ENCODE assay signal across 8 cellular contexts in the genomic region with DNA sequence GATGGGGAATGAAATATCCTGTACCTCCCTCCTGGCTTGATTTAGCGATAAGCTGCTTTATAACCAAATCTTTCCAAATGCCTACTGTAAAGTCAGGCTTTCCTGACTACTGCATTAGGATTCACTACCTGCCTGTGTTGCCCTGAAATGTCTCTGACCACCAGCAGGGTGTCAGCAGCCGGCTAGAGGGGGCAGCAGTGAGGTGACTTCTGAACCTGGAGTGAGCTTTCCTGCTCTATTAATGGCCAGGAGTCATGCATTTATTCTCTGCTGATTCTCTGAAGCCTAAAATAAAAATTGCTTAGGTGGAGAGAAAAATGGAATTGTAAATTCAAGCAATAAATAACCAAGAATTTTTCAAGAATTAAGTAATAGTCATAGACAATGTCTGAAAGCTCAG. TPM values are rescaled to one million over a fixed set of nuclear protein-coding genes. Genes with fewer than 3 reads are reported as not detected.
DNase-seq lines count a peak whose midpoint lies in the region; ATAC-seq, FAIRE-seq and TF ChIP-seq lines count a peak whose summit lies in the region.

No MANE protein-coding gene starts in this region.

- H3K27me3 ChIP-seq in HepG2 (ENCODE audit: control insufficient read depth in 1 of 2, insufficient read depth in 2 of 2, low read length in 2 of 2) = peaks cover 6 to 48% of the 10 kb centered on the region in 2 experiments; a peak in 4 of 5 replicates

- H3K36me3 ChIP-seq in HepG2 (replicated peaks in 1 of 2; ENCODE audit: control insufficient read depth in 1 of 2, insufficient read depth in 2 of 2, low read length in 2 of 2) = no peaks in the 10 kb centered on the region

- H3K27ac ChIP-seq in HepG2 (ENCODE audit: extremely low read length, insufficient read depth, low read length) = no peak overlapping the region

- H4K20me1 ChIP-seq in HepG2 (ENCODE audit: insufficient read depth, low read length) = no peaks in the 10 kb centered on the region

- intact Hi-C loops in activated CD4-positive, alpha-beta T cell treated with anti-CD3 and anti-CD28 coated beads, Interleukin-2, amount 10 ng/mL, durations not matched to agents 24 days and 14 days (cut with micrococcal nuclease) = no loop called here
- intact Hi-C loops in HepG2 (cut with micrococcal nuclease; ENCODE audit: unreplicated experiment) = no loop called here

- H3K27ac Mint-ChIP-seq in activated CD4-positive, alpha-beta T cell treated with anti-CD3 and anti-CD28 coated beads, Interleukin-2, amount 10 ng/mL, durations not matched to agents 24 days and 14 days = no peak overlapping the region

- peak; percentile 36 for FAIRE-seq in HepG2 (lab: Jason Lieb, UNC)

- H2AFZ ChIP-seq in HepG2 (ENCODE audit: low read length) = no peak overlapping the region

- peak; percentile 73 for TF ChIP-seq CTCF in astrocyte of the spinal cord (IDR thresholded peaks at IDR 0.05; ENCODE audit: low read depth, low read length)
- TF ChIP-seq CTCF in HepG2 (CRISPR knock-in tag; IDR thresholded peaks at IDR 0.05) = peak; percentile 52

- POLR2A ChIA-PET in HepG2 (lab: Yijun Ruan, JAX) = no interaction called here

- in situ Hi-C loops in astrocyte of the spinal cord (cut with HindIII; ENCODE audit: low sequenced_read_pairs) = no loop called here
- in situ Hi-C loops in HepG2 (cut with HindIII; ENCODE audit: extremely low pct_ligation_motif_present, low pct_unique_long_range_greater_than_20kb) = no loop called here

- DNase-seq in activated CD4-positive, alpha-beta T cell treated with anti-CD3 and anti-CD28 coated beads, Interleukin-2, amount 10 ng/mL, durations not matched to agents 24 days and 14 days = peak; percentile 68
- no peak for DNase-seq in activated CD4-positive, alpha-beta T cell treated with anti-CD3 and anti-CD28 coated beads, Interleukin-2, amount 50 U/mL, for 4 hours
- peak; percentile 32 for DNase-seq in NCI-H1105 (lab: John Stamatoyannopoulos, UW)
- DNase-seq in astrocyte of the spinal cord (ENCODE audit: low read depth, low spot score) = peak; percentile 25
- peak; percentile 29 for DNase-seq in HepG2 (ENCODE audit: low spot score)

- no peak overlapping the region for H3K9ac ChIP-seq in HepG2 (ENCODE audit: insufficient read depth, low read depth, low read length)

- H3K27me3 Mint-ChIP-seq in activated CD4-positive, alpha-beta T cell treated with anti-CD3 and anti-CD28 coated beads, Interleukin-2, amount 10 ng/mL, durations not matched to agents 24 days and 14 days = peaks cover 52% of the 10 kb centered on the region

- TF ChIP-seq RAD21 in HepG2 (CRISPR knock-in tag; IDR thresholded peaks at IDR 0.05) = no peak

- no peaks in the 10 kb centered on the region for H3K36me3 Mint-ChIP-seq in activated CD4-positive, alpha-beta T cell treated with anti-CD3 and anti-CD28 coated beads, Interleukin-2, amount 10 ng/mL, durations not matched to agents 24 days and 14 days (ENCODE audit: low read depth)

- H3K9me3 Mint-ChIP-seq in activated CD4-positive, alpha-beta T cell treated with anti-CD3 and anti-CD28 coated beads, Interleukin-2, amount 10 ng/mL, durations not matched to agents 24 days and 14 days = no peaks in the 10 kb centered on the region

- H3K4me3 ChIP-seq in astrocyte of the spinal cord (ENCODE audit: low read depth, low read length) (no peak overlapping the region), HepG2 (replicated peaks in 1 of 3; ENCODE audit: insufficient read depth in 1 of 3, low read depth in 2 of 3, low read length in 3 of 3) (no peak overlapping the region)

- peak; percentile 94 for ATAC-seq in HepG2
- ATAC-seq in HG03095 (IDR thresholded peaks at IDR 0.05; ENCODE audit: unreplicated experiment) = no peak
- ATAC-seq in HG03280 (IDR thresholded peaks at IDR 0.05; ENCODE audit: unreplicated experiment) = no peak
- ATAC-seq in GM21576 (IDR thresholded peaks at IDR 0.05; ENCODE audit: unreplicated experiment) = no peak

- H3K79me2 ChIP-seq in HepG2 (ENCODE audit: insufficient read depth, low read length) = no peaks in the 10 kb centered on the region

- no peak for TF ChIP-seq EP300 in HepG2 (IDR thresholded peaks at IDR 0.05; ENCODE audit: low read depth in 2 of 2, low read length in 2 of 2)
- no peak for TF ChIP-seq EP300 in HepG2 (CRISPR knock-in tag; IDR thresholded peaks at IDR 0.05; ENCODE audit: borderline replicate concordance)

- no TSS peak for BruUV-seq in HepG2 (replicated peaks; lab: Mats Ljungman, UMichigan)

- peaks cover 5% of the 10 kb centered on the region for H3K4me1 Mint-ChIP-seq in activated CD4-positive, alpha-beta T cell treated with anti-CD3 and anti-CD28 coated beads, Interleukin-2, amount 10 ng/mL, durations not matched to agents 24 days and 14 days

- 0% methylated on average over 2 of the region's 2 CpGs for WGBS in HepG2 (ENCODE audit: low lambda C conversion rate)

- H3K4me3 Mint-ChIP-seq in activated CD4-positive, alpha-beta T cell treated with anti-CD3 and anti-CD28 coated beads, Interleukin-2, amount 10 ng/mL, durations not matched to agents 24 days and 14 days = no peak overlapping the region

- H3K4me1 ChIP-seq in HepG2 (ENCODE audit: insufficient read depth, low read length) = no peaks in the 10 kb centered on the region

- CTCF ChIA-PET in HepG2 (lab: Yijun Ruan, JAX; ENCODE audit: low intra/inter-chr PET ratio, low total read pairs) = no interaction called here

- no peak overlapping the region for H3K4me2 ChIP-seq in HepG2 (ENCODE audit: low read depth, low read length)

- TF ChIP-seq POLR2A in HepG2 (IDR thresholded peaks at IDR 0.05; ENCODE audit: insufficient read depth in 1 of 2, low read depth in 2 of 2, low read length in 2 of 2) = no peak

- H3K9me3 ChIP-seq in HepG2 (ENCODE audit: low read length) = no peaks in the 10 kb centered on the region

TF ChIP-seq in HepG2, 621 proteins besides CTCF, POLR2A, EP300 and RAD21:
- TF ChIP-seq ZNF761 (CRISPR knock-in tag; conservative IDR thresholded peaks at IDR 0.05) = no peak
- TF ChIP-seq TRIM24 (CRISPR knock-in tag; IDR thresholded peaks at IDR 0.05) = no peak
- no peak for TF ChIP-seq MAZ (IDR thresholded peaks at IDR 0.05; ENCODE audit: borderline replicate concordance, low read depth, low read length)
- TF ChIP-seq MAZ (CRISPR knock-in tag; IDR thresholded peaks at IDR 0.05; ENCODE audit: low read depth) = no peak
- TF ChIP-seq MIER2 (CRISPR knock-in tag; IDR thresholded peaks at IDR 0.05) = no peak
- TF ChIP-seq STAG1 (CRISPR knock-in tag; IDR thresholded peaks at IDR 0.05) = peak; percentile 28
- no peak for TF ChIP-seq ZSCAN9 (CRISPR knock-in tag; IDR thresholded peaks at IDR 0.05; ENCODE audit: borderline replicate concordance)
- no peak for TF ChIP-seq ZNF34 (CRISPR knock-in tag; IDR thresholded peaks at IDR 0.05; ENCODE audit: borderline replicate concordance)
- no peak for TF ChIP-seq SNAPC2 (CRISPR knock-in tag; IDR thresholded peaks at IDR 0.05)
- no peak for TF ChIP-seq ZNF879 (CRISPR knock-in tag; IDR thresholded peaks at IDR 0.05)
- no peak for TF ChIP-seq ZC3H13 (CRISPR knock-in tag; IDR thresholded peaks at IDR 0.05)
- TF ChIP-seq YEATS4 (CRISPR knock-in tag; IDR thresholded peaks at IDR 0.05; ENCODE audit: borderline replicate concordance) = no peak
- TF ChIP-seq XRCC5 (optimal IDR thresholded peaks at IDR 0.05; ENCODE audit: low read length) = peak; percentile 40
- TF ChIP-seq NR2C2 (CRISPR knock-in tag; IDR thresholded peaks at IDR 0.05; ENCODE audit: borderline replicate concordance) = no peak
- no peak for TF ChIP-seq THAP11 (CRISPR knock-in tag; IDR thresholded peaks at IDR 0.05)

RNA-seq across cellular contexts. Expression of gene BACE2, which starts 2.5 kb away (rescaled TPM):
- total RNA-seq in activated CD4-positive, alpha-beta T cell treated with anti-CD3 and anti-CD28 coated beads, Interleukin-2, amount 10 ng/mL, durations not matched to agents 24 days and 14 days = 0.28 and 1.9 TPM in 2 replicates
- total RNA-seq in HepG2 (2016; rRNA removed; fragmentation: Illumina TruSeq; extraction: Trizol) = 0.07 TPM in 1 of 2 replicates, not detected in the other
- total RNA-seq in HepG2 (2016; cell fraction: cytosol; rRNA removed; fragmentation: Illumina TruSeq; extraction: Trizol; ENCODE audit: low read depth) = not detected in 2 replicates
- total RNA-seq in HepG2 (2016; cell fraction: insoluble cytoplasmic fraction; rRNA removed; fragmentation: Illumina TruSeq; extraction: Trizol) = not detected in 2 replicates
- total RNA-seq in HepG2 (2016; cell fraction: membrane; rRNA removed; fragmentation: Illumina TruSeq; extraction: Trizol) = 0.21 TPM in 1 of 2 replicates, not detected in the other
- 0.25 TPM in 1 of 2 replicates, not detected in the other for total RNA-seq in HepG2 (2016; cell fraction: nucleus; rRNA removed; fragmentation: Illumina TruSeq; extraction: Trizol)
- 0.11 and 0.20 TPM in 2 replicates for polyA plus RNA-seq in HepG2 (2011; rRNA removed)
- polyA plus RNA-seq in HepG2 (2011; cell fraction: cytosol; rRNA removed) = 0.14 and 0.15 TPM in 2 replicates
- polyA plus RNA-seq in HepG2 (2011; cell fraction: nucleus; rRNA removed) = 0.10 and 0.14 TPM in 2 replicates
- polyA plus RNA-seq in HepG2 (2012) = not detected in 2 replicates
- polyA plus RNA-seq in HepG2 (2016; cell fraction: cytosol; fragmentation: Illumina TruSeq; extraction: Trizol; ENCODE audit: low read depth) = 0.07 TPM in 1 of 2 replicates, not detected in the other
- not detected in 2 replicates for polyA plus RNA-seq in HepG2 (2016; cell fraction: insoluble cytoplasmic fraction; fragmentation: Illumina TruSeq; extraction: Trizol; ENCODE audit: low read depth)
- polyA plus RNA-seq in HepG2 (2016; cell fraction: membrane; fragmentation: Illumina TruSeq; extraction: Trizol; ENCODE audit: low read depth) = 0.10 TPM in 1 of 2 replicates, not detected in the other
- polyA plus RNA-seq in HepG2 (2016; cell fraction: nucleus; fragmentation: Illumina TruSeq; extraction: Trizol; ENCODE audit: insufficient read depth, low read depth) = not detected in 2 replicates
- 67.8 TPM in 1 of 2 replicates, not detected in the other for polyA minus RNA-seq in HepG2 (2011; rRNA and poly(A)+ RNA removed; ENCODE audit: low replicate concordance)
- polyA minus RNA-seq in HepG2 (2011; cell fraction: cytosol; rRNA and poly(A)+ RNA removed) = 0.59 and 0.62 TPM in 2 replicates
- 0.37 TPM in 1 of 2 replicates, not detected in the other for polyA minus RNA-seq in HepG2 (2011; cell fraction: nucleus; rRNA and poly(A)+ RNA removed)

Comparison
In these comparisons a context has a peak if more than half of its experiments do, and no peak if none do; other contexts are left out.
1. DNase-seq: peak in activated CD4-positive, alpha-beta T cell treated with anti-CD3 and anti-CD28 coated beads, Interleukin-2, amount 10 ng/mL, durations not matched to agents 24 days and 14 days (single experiment), NCI-H1105 (single experiment), astrocyte of the spinal cord (single experiment) and HepG2 (single experiment); none in activated CD4-positive, alpha-beta T cell treated with anti-CD3 and anti-CD28 coated beads, Interleukin-2, amount 50 U/mL, for 4 hours (0 of 2).